ENCODE assay signal across 8 cellular contexts in the genomic region with DNA sequence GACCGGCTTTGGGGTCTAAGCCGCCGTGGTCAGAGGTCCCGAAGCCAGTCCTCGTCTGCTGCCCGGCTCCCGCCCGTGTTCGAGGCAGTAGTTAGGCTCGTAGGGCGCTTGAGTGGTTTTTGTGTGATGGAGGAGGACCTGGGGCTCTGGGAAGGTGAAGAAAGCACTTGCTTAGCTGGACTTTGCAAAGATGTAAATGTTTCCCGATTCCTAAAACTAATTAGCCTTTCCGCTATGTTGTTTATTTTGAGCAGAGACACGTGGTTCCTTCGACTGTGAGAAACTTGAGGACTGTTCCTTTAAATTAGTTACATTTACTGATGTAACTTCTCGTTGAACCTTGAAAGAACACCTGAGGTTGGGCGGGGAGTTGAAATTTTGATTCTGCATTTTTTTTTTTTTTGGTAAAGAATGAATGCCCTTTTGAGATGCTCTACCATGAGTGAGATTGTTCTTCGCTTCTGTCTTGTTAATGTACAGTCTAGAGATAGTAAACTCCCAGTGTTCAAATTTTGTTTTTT. TPM values are rescaled to one million over a fixed set of nuclear protein-coding genes. Genes with fewer than 3 reads are reported as not detected.
A peak's percentile ranks its signal among the peaks of the same experiment; 100 is the strongest.
DNase-seq lines count a peak whose midpoint lies in the region; ATAC-seq, FAIRE-seq and TF ChIP-seq lines count a peak whose summit lies in the region.

No MANE protein-coding gene starts in this region.

- H3K4me1 ChIP-seq in HEK293 (ENCODE audit: control insufficient read depth, insufficient read depth, low read length) (peaks cover 5% of the 10 kb centered on the region; the same call in 1 of the 2 replicates), HepG2 (ENCODE audit: insufficient read depth, low read length) (peaks cover 56% of the 10 kb centered on the region), thyroid gland (peaks cover 10 to 19% of the 10 kb centered on the region in 2 donors)

- peak overlapping the region; percentile 82 for H3K4me2 ChIP-seq in HepG2 (ENCODE audit: low read depth, low read length)

- peak overlapping the region; percentile 99 for H3K27ac ChIP-seq in HEK293 (ENCODE audit: extremely low read depth, low read depth, low read length)
- peak overlapping the region; percentile 93 for H3K27ac ChIP-seq in HepG2 (ENCODE audit: extremely low read length, insufficient read depth, low read length)
- H3K27ac ChIP-seq in thyroid gland = peak overlapping the region; percentile 91 to 99 (median 99)

- under 1% methylated on average over 18 of the region's 18 CpGs for WGBS in HepG2 (ENCODE audit: low lambda C conversion rate)
- 2 to 3% methylated on average over 18 of the region's 18 CpGs for WGBS in thyroid gland, 2 donors

- CTCF ChIA-PET in HEK293 (lab: Yijun Ruan, JAX) = no interaction called here
- CTCF ChIA-PET in HepG2 (lab: Yijun Ruan, JAX; ENCODE audit: low intra/inter-chr PET ratio, low total read pairs) = no interaction called here

- peak overlapping the region; percentile 61 for H3K4me3 ChIP-seq in HEK293 (ENCODE audit: low read depth, low read length)
- peak overlapping the region; percentile 72 to 91 (median 74) for H3K4me3 ChIP-seq in HepG2 (replicated peaks in 1 of 3; ENCODE audit: insufficient read depth in 1 of 3, low read depth in 2 of 3, low read length in 3 of 3)
- H3K4me3 ChIP-seq in thyroid gland (replicated peaks in 1 of 3) = peak overlapping the region; percentile 71 to 87 (median 75)

- TF ChIP-seq POLR2A in HepG2 (IDR thresholded peaks at IDR 0.05; ENCODE audit: insufficient read depth in 1 of 2, low read depth in 2 of 2, low read length in 2 of 2) = no peak
- TF ChIP-seq POLR2A in thyroid gland (IDR thresholded peaks at IDR 0.05) = no peak

- FAIRE-seq in HepG2 (lab: Jason Lieb, UNC) = no peak

- H4K20me1 ChIP-seq in HepG2 (ENCODE audit: insufficient read depth, low read length) = peaks cover 7% of the 10 kb centered on the region

- H3K9me3 ChIP-seq in HEK293 (ENCODE audit: control insufficient read depth, insufficient read depth, low read depth, low read length) = no peaks in the 10 kb centered on the region
- peaks cover 10% of the 10 kb centered on the region; the same call in 1 of the 2 replicates for H3K9me3 ChIP-seq in HepG2 (ENCODE audit: low read length)
- no peaks in the 10 kb centered on the region for H3K9me3 ChIP-seq in thyroid gland

- intact Hi-C loops in HepG2 (cut with micrococcal nuclease; ENCODE audit: unreplicated experiment) (loop anchor here (1.0 to 2.0 kb wide), 2 partner anchors 93 to 165 kb away; a partner anchor contains a TSS), thyroid gland (cut with DNase I) (loop anchor here (10.0 kb wide), 1 partner anchor 163 kb away; a partner anchor contains a TSS)

- TF ChIP-seq EP300 in HepG2 (IDR thresholded peaks at IDR 0.05; ENCODE audit: low read depth in 2 of 2, low read length in 2 of 2) = peak in 1 of 2 experiments; percentile 15; a peak in 1 of 4 replicates
- no peak; the same call in 1 of the 2 replicates for TF ChIP-seq EP300 in HepG2 (CRISPR knock-in tag; IDR thresholded peaks at IDR 0.05; ENCODE audit: borderline replicate concordance)

- in situ Hi-C loops in T47D (cut with HindIII; ENCODE audit: low pct_unique_long_range_greater_than_20kb, low sequenced_read_pairs) = no loop called here
- in situ Hi-C loops in HepG2 (cut with HindIII; ENCODE audit: extremely low pct_ligation_motif_present, low pct_unique_long_range_greater_than_20kb) = no loop called here

- H3K9ac ChIP-seq in HepG2 (ENCODE audit: insufficient read depth, low read depth, low read length) = peak overlapping the region; percentile 88

- H3K27me3 ChIP-seq in HepG2 (ENCODE audit: control insufficient read depth in 1 of 2, insufficient read depth in 2 of 2, low read length in 2 of 2) (no peaks in the 10 kb centered on the region; a peak in 1 of 5 replicates), thyroid gland (no peaks in the 10 kb centered on the region)

- TF ChIP-seq CTCF in HEK293 (tag by site-specific recombination; IDR thresholded peaks at IDR 0.05) (no peak), HepG2 (CRISPR knock-in tag; IDR thresholded peaks at IDR 0.05) (no peak), thyroid gland (IDR thresholded peaks at IDR 0.05) (no peak)

- POLR2A ChIA-PET in HEK293 (lab: Yijun Ruan, JAX) (interaction anchor here (1.0 to 3.7 kb wide), 9 partner anchors 64 to 165 kb away, joined by 3 to 32 read pairs (median 5); a partner anchor contains a TSS), HepG2 (lab: Yijun Ruan, JAX) (interaction anchor here (1.0 to 5.7 kb wide), 27 partner anchors 9 to 1403 kb away, joined by 3 to 138 read pairs (median 11); a partner anchor contains a TSS)

- no peak for TF ChIP-seq RAD21 in HepG2 (CRISPR knock-in tag; IDR thresholded peaks at IDR 0.05)

- peaks cover 59% of the 10 kb centered on the region for H3K79me2 ChIP-seq in HepG2 (ENCODE audit: insufficient read depth, low read length)

- H2AFZ ChIP-seq in HepG2 (ENCODE audit: low read length) = peak overlapping the region; percentile 3

- DNase-seq in DMS79 treated with DMSO at 0.1 percent for 48 hours (lab: John Stamatoyannopoulos, UW) = peak; percentile 60
- DNase-seq in DMS79 (lab: John Stamatoyannopoulos, UW) = no peak
- DNase-seq in NCI-H345 treated with DMSO at 0.1 percent for 48 hours (lab: John Stamatoyannopoulos, UW; ENCODE audit: unreplicated experiment) = peak; percentile 71
- peak; percentile 21 to 64 for DNase-seq in T47D (ENCODE audit: low read depth in 1 of 2, low spot score in 1 of 2)
- peak; percentile 45 for DNase-seq in HepG2 (ENCODE audit: low spot score)
- DNase-seq in thyroid gland = no peak
- DNase-seq in C1 segment of cervical spinal cord (lab: John Stamatoyannopoulos, UW) = no peak

- ATAC-seq in HepG2 = no peak

- H3K36me3 ChIP-seq in HEK293 (ENCODE audit: control insufficient read depth in 2 of 2, insufficient read depth in 1 of 2, low read length in 2 of 2) (no peaks in the 10 kb centered on the region), HepG2 (replicated peaks in 1 of 2; ENCODE audit: control insufficient read depth in 1 of 2, insufficient read depth in 2 of 2, low read length in 2 of 2) (0 out of 5 replicates have a peak, but pooled peaks cover 2 to 3% of the 10 kb centered on the region in 2 experiments), thyroid gland (no peaks in the 10 kb centered on the region)

- no TSS peak for BruUV-seq in HepG2 (replicated peaks; lab: Mats Ljungman, UMichigan)

TF ChIP-seq in HEK293, 187 proteins besides CTCF, POLR2A, EP300 and RAD21 (continues in another document):
- TF ChIP-seq ZNF394 (tag by site-specific recombination; IDR thresholded peaks at IDR 0.05; ENCODE audit: borderline replicate concordance) (peak; percentile 63), ZBTB48 (tag by site-specific recombination; IDR thresholded peaks at IDR 0.05) (peak; percentile 22; the same call in 1 of the 2 replicates)

TF ChIP-seq in HepG2, 621 proteins besides CTCF, POLR2A, EP300 and RAD21 (continues in another document):
- TF ChIP-seq ZNF746 (CRISPR knock-in tag; IDR thresholded peaks at IDR 0.05) (no peak), MED13 (CRISPR knock-in tag; IDR thresholded peaks at IDR 0.05) (no peak), ZNF383 (CRISPR knock-in tag; IDR thresholded peaks at IDR 0.05; ENCODE audit: borderline replicate concordance) (peak; percentile 95), ZNF678 (CRISPR knock-in tag; IDR thresholded peaks at IDR 0.05) (peak; percentile 94; the same call in 1 of the 2 replicates), IKZF4 (CRISPR knock-in tag; IDR thresholded peaks at IDR 0.05; ENCODE audit: borderline replicate concordance, low read depth, not compliant biosample characterization) (peak; percentile 0), RNF2 (conservative IDR thresholded peaks at IDR 0.05; ENCODE audit: low read depth) (peak; percentile 47; the same call in 1 of the 2 replicates), ZNF605 (CRISPR knock-in tag; IDR thresholded peaks at IDR 0.05) (no peak), ZNF232 (CRISPR knock-in tag; IDR thresholded peaks at IDR 0.05; ENCODE audit: borderline replicate concordance) (peak; percentile 93; the same call in 1 of the 2 replicates), HNF4G (IDR thresholded peaks at IDR 0.05; ENCODE audit: borderline replicate concordance, low read depth, low read length) (no peak), HNF4G (CRISPR knock-in tag; IDR thresholded peaks at IDR 0.05; ENCODE audit: borderline replicate concordance, low read depth) (no peak), KLF12 (CRISPR knock-in tag; IDR thresholded peaks at IDR 0.05; ENCODE audit: borderline replicate concordance) (peak; percentile 14; the same call in 1 of the 2 replicates), FOXJ3 (CRISPR knock-in tag; IDR thresholded peaks at IDR 0.05; ENCODE audit: borderline replicate concordance) (0 out of 2 replicates have a peak, but pooled peaks have one; percentile 1), MZF1 (CRISPR knock-in tag; IDR thresholded peaks at IDR 0.05; ENCODE audit: borderline replicate concordance) (peak; percentile 7; the same call in 1 of the 2 replicates), ZBTB8A (CRISPR knock-in tag; IDR thresholded peaks at IDR 0.05; ENCODE audit: borderline replicate concordance, low read depth) (peak; percentile 72; the same call in 1 of the 2 replicates)

RNA-seq across cellular contexts. Expression of a gene that starts 33.9 kb away (rescaled TPM):
- 119 and 158 TPM in 2 replicates for total RNA-seq in HepG2 (2016; rRNA removed; fragmentation: Illumina TruSeq; extraction: Trizol)
- 154 and 169 TPM in 2 replicates for total RNA-seq in HepG2 (2016; cell fraction: cytosol; rRNA removed; fragmentation: Illumina TruSeq; extraction: Trizol; ENCODE audit: low read depth)
- 111 and 161 TPM in 2 replicates for total RNA-seq in HepG2 (2016; cell fraction: insoluble cytoplasmic fraction; rRNA removed; fragmentation: Illumina TruSeq; extraction: Trizol)
- 165 and 196 TPM in 2 replicates for total RNA-seq in HepG2 (2016; cell fraction: membrane; rRNA removed; fragmentation: Illumina TruSeq; extraction: Trizol)
- 192 and 219 TPM in 2 replicates for total RNA-seq in HepG2 (2016; cell fraction: nucleus; rRNA removed; fragmentation: Illumina TruSeq; extraction: Trizol)
- 131 and 134 TPM in 2 replicates for polyA plus RNA-seq in HepG2 (2011; rRNA removed)
- 57.1 and 79.7 TPM in 2 replicates for polyA plus RNA-seq in HepG2 (2011; cell fraction: cytosol; rRNA removed)
- polyA plus RNA-seq in HepG2 (2011; cell fraction: nucleus; rRNA removed) = 77.3 and 94.7 TPM in 2 replicates
- polyA plus RNA-seq in HepG2 (2012) = 103 and 118 TPM in 2 replicates
- 19.6 and 24.5 TPM in 2 replicates for polyA plus RNA-seq in HepG2 (2016; cell fraction: cytosol; fragmentation: Illumina TruSeq; extraction: Trizol; ENCODE audit: low read depth)
- 95.4 and 102 TPM in 2 replicates for polyA plus RNA-seq in HepG2 (2016; cell fraction: insoluble cytoplasmic fraction; fragmentation: Illumina TruSeq; extraction: Trizol; ENCODE audit: low read depth)
- 45.8 and 50.4 TPM in 2 replicates for polyA plus RNA-seq in HepG2 (2016; cell fraction: membrane; fragmentation: Illumina TruSeq; extraction: Trizol; ENCODE audit: low read depth)
- polyA plus RNA-seq in HepG2 (2016; cell fraction: nucleus; fragmentation: Illumina TruSeq; extraction: Trizol; ENCODE audit: insufficient read depth, low read depth) = 216 and 223 TPM in 2 replicates
- 24.3 and 71.9 TPM in 2 replicates for polyA minus RNA-seq in HepG2 (2011; rRNA and poly(A)+ RNA removed; ENCODE audit: low replicate concordance)
- polyA minus RNA-seq in HepG2 (2011; cell fraction: cytosol; rRNA and poly(A)+ RNA removed) = 59.9 and 69.8 TPM in 2 replicates
- 211 and 242 TPM in 2 replicates for polyA minus RNA-seq in HepG2 (2011; cell fraction: nucleus; rRNA and poly(A)+ RNA removed)
- 10 to 100 TPM; 41.6 to 49.1 (median 45.6) TPM for total RNA-seq in thyroid gland

Comparison
In these comparisons a context has a peak if more than half of its experiments do, and no peak if none do; other contexts are left out.
1. DNase-seq: peak in DMS79 treated with DMSO at 0.1 percent for 48 hours (single experiment), NCI-H345 treated with DMSO at 0.1 percent for 48 hours (single experiment), T47D (2 of 2) and HepG2 (single experiment); none in DMS79 (single experiment), thyroid gland (0 of 2) and C1 segment of cervical spinal cord (0 of 14).
2. Peak in every context shown above with its lines, with median percentiles within 50 percentile points of each other: H3K27ac ChIP-seq and H3K4me3 ChIP-seq.